In the genomic region with DNA sequence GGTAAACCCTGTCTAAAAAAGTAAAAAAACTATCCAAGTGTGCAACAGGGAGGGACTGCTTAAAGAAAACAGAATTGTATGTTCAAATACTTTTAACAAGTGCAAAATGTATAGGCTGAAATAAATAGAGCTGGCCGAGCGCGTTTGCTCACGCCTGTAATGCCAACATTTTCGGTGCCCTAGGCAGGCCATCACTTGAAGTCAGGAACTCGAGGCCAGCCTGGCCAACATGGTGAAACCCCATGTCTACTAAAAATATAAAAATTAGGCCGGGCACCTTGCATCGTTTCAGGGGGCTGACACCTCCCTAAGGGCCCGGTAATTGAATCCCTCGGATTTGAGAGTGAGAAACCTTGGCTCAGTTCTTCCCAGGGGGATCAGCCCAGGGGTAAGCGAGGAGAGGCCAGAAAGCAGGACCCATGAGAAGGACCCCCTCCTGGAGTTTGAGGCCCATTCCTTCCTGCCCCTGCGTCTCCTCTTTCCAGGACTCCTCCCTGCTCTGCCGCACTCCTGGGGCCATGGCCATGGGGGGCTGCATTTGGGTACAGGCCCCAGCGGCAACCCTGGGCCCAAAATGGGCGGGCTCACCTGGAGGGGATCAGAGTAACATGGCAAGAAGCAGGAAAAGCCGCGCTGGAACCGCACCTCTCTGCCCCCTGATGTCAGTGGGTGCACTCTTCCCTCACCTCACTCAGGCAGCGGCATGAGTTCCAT, we compare ENCODE assay signal across 8 cellular contexts.
DNase-seq lines count a peak whose midpoint lies in the region; ATAC-seq and TF ChIP-seq lines count a peak whose summit lies in the region.

No MANE protein-coding gene starts in this region.

- peaks cover 35% of the 10 kb centered on the region for H3K4me1 Mint-ChIP-seq in GM23338

- H3K4me1 ChIP-seq in GM23338 (ENCODE audit: insufficient read depth) (peaks cover 26% of the 10 kb centered on the region), foreskin keratinocyte (peaks cover 7% of the 10 kb centered on the region), gastrocnemius medialis (peaks cover 9 to 22% of the 10 kb centered on the region in 2 donors)

- H3K36me3 Mint-ChIP-seq in GM23338 (ENCODE audit: low read depth), result no peaks in the 10 kb centered on the region

- H2AFZ ChIP-seq in GM23338, result no peak overlapping the region

- peaks cover 16% of the 10 kb centered on the region for H3K27me3 Mint-ChIP-seq in GM23338 (ENCODE audit: insufficient read depth, low read depth, poor library complexity)

- peaks cover 3% of the 10 kb centered on the region; the same call in 1 of the 3 replicates for H3K9me3 Mint-ChIP-seq in GM23338

- peak overlapping the region; percentile 100 for H3K27ac Mint-ChIP-seq in GM23338

- peak overlapping the region; percentile 77 for H3K4me2 ChIP-seq in GM23338

- ATAC-seq in GM23338 (peak; percentile 4), foreskin keratinocyte (no peak), gastrocnemius medialis (no peak), HG02938 (IDR thresholded peaks at IDR 0.05; ENCODE audit: unreplicated experiment) (no peak)

- H3K27ac ChIP-seq in GM23338 (ENCODE audit: low read depth) (peak overlapping the region; percentile 99), WERI-Rb-1 (peak overlapping the region; percentile 58), foreskin keratinocyte (peak overlapping the region; percentile 81), gastrocnemius medialis (peak overlapping the region; percentile 91 to 99 (median 97))

- H3K4me3 ChIP-seq in GM23338 (peak overlapping the region; percentile 72), WERI-Rb-1 (ENCODE audit: low read depth, low read length) (peak overlapping the region; percentile 93), gastrocnemius medialis (peak overlapping the region; percentile 68 to 98 (median 84))

- no peak for DNase-seq in GM23338 (ENCODE audit: low spot score)
- DNase-seq in WERI-Rb-1, result no peak
- no peak for DNase-seq in foreskin keratinocyte
- DNase-seq in gastrocnemius medialis, result no peak
- DNase-seq in stimulated activated CD4-positive, alpha-beta T cell treated with anti-CD3 and anti-CD28 coated beads, Interleukin-2, amount 100 ng/mL, for 24 hours, result no peak
- DNase-seq in NCI-H2029 treated with DMSO at 0.1 percent for 48 hours (lab: John Stamatoyannopoulos, UW), result no peak
- DNase-seq in dedifferentiated amniotic fluid mesenchymal stem cell (ENCODE audit: extremely low spot score), result no peak

- peaks cover 5% of the 10 kb centered on the region; the same call in 1 of the 2 replicates for H3F3A ChIP-seq in GM23338 (replicated peaks; ENCODE audit: low read depth)

- H3K9me3 ChIP-seq in WERI-Rb-1 (ENCODE audit: severe bottlenecking) (no peaks in the 10 kb centered on the region), gastrocnemius medialis (no peaks in the 10 kb centered on the region)

- no peaks in the 10 kb centered on the region for H3K9me2 ChIP-seq in GM23338 (ENCODE audit: insufficient read depth)

- H3K27me3 ChIP-seq in GM23338 (ENCODE audit: insufficient read depth), result no peaks in the 10 kb centered on the region
- no peaks in the 10 kb centered on the region for H3K27me3 ChIP-seq in WERI-Rb-1 (ENCODE audit: insufficient read depth, low read depth, severe bottlenecking)
- no peaks in the 10 kb centered on the region for H3K27me3 ChIP-seq in foreskin keratinocyte
- H3K27me3 ChIP-seq in gastrocnemius medialis, result no peaks in the 10 kb centered on the region

- intact Hi-C loops in gastrocnemius medialis (cut with DNase I; ENCODE audit: low total_unique reads), result loop anchor here (2.0 to 5.0 kb wide), 3 partner anchors 77 to 217 kb away; a partner anchor contains a TSS

- TF ChIP-seq CTCF in GM23338 (conservative IDR thresholded peaks at IDR 0.05; ENCODE audit: low read depth in 2 of 2) (no peak), WERI-Rb-1 (IDR thresholded peaks at IDR 0.05; ENCODE audit: low read depth, low read length) (no peak), foreskin keratinocyte (conservative IDR thresholded peaks at IDR 0.05) (no peak), gastrocnemius medialis (IDR thresholded peaks at IDR 0.05 in 4 of 5, conservative IDR thresholded peaks at IDR 0.05 in 1 of 5) (no peak)

- peak overlapping the region; percentile 97 for H3K4me3 Mint-ChIP-seq in GM23338

- in situ Hi-C loops in gastrocnemius medialis (cut with MboI; ENCODE audit: low sequenced_read_pairs in 4 of 4), result loop anchor here in 1 of 4 donors (10.0 kb wide), 1 partner anchor 79 kb away; a partner anchor contains a TSS

- no peak for TF ChIP-seq POLR2A in gastrocnemius medialis (IDR thresholded peaks at IDR 0.05)

- peaks cover 8% of the 10 kb centered on the region; the same call in 1 of the 2 replicates for H3K79me2 ChIP-seq in GM23338 (replicated peaks; ENCODE audit: insufficient read depth)

- no peaks in the 10 kb centered on the region for H4K20me1 ChIP-seq in GM23338 (replicated peaks; ENCODE audit: insufficient read depth)

- H3K36me3 ChIP-seq in GM23338 (ENCODE audit: insufficient read depth), result no peaks in the 10 kb centered on the region
- no peaks in the 10 kb centered on the region for H3K36me3 ChIP-seq in WERI-Rb-1
- H3K36me3 ChIP-seq in gastrocnemius medialis, result no peaks in the 10 kb centered on the region

TF ChIP-seq in GM23338, 12 proteins besides CTCF, POLR2A, EP300 and RAD21 (continues in another document):
- TF ChIP-seq JUNB (IDR thresholded peaks at IDR 0.05; ENCODE audit: unreplicated experiment) (no peak), CREB1 (CRISPR knock-in tag; IDR thresholded peaks at IDR 0.05; ENCODE audit: low read depth) (no peak), POLR2AphosphoS5 (IDR thresholded peaks at IDR 0.05; ENCODE audit: low read depth) (no peak)
- TF ChIP-seq, protein P1, sequence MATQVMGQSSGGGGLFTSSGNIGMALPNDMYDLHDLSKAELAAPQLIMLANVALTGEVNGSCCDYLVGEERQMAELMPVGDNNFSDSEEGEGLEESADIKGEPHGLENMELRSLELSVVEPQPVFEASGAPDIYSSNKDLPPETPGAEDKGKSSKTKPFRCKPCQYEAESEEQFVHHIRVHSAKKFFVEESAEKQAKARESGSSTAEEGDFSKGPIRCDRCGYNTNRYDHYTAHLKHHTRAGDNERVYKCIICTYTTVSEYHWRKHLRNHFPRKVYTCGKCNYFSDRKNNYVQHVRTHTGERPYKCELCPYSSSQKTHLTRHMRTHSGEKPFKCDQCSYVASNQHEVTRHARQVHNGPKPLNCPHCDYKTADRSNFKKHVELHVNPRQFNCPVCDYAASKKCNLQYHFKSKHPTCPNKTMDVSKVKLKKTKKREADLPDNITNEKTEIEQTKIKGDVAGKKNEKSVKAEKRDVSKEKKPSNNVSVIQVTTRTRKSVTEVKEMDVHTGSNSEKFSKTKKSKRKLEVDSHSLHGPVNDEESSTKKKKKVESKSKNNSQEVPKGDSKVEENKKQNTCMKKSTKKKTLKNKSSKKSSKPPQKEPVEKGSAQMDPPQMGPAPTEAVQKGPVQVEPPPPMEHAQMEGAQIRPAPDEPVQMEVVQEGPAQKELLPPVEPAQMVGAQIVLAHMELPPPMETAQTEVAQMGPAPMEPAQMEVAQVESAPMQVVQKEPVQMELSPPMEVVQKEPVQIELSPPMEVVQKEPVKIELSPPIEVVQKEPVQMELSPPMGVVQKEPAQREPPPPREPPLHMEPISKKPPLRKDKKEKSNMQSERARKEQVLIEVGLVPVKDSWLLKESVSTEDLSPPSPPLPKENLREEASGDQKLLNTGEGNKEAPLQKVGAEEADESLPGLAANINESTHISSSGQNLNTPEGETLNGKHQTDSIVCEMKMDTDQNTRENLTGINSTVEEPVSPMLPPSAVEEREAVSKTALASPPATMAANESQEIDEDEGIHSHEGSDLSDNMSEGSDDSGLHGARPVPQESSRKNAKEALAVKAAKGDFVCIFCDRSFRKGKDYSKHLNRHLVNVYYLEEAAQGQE (IDR thresholded peaks at IDR 0.05; ENCODE audit: unreplicated experiment), result no peak
